ENCODE assay signal across 9 cellular contexts in genomic region chr18:76518073-76518472, GRCh38. TPM values are rescaled to one million over a fixed set of nuclear protein-coding genes. Genes with fewer than 3 reads are reported as not detected.
DNase-seq lines count a peak whose midpoint lies in the region; ATAC-seq and TF ChIP-seq lines count a peak whose summit lies in the region.
"Had no signal": no experiment of that assay in that cellular context is flagged by ENCODE, and none has a peak within 500 bp of the region (broad histone marks: within the 10 kb centered on the region; RNA-seq: fewer than 3 reads in every experiment).

No MANE protein-coding gene starts in this region.

- H3K27ac Mint-ChIP-seq in CD4-positive, alpha-beta memory T cell = peak overlapping the region in 1 of 7 donors; percentile 22
- no peak overlapping the region for H3K27ac Mint-ChIP-seq in chondrocyte (ENCODE audit: unreplicated experiment)
- no peak overlapping the region for H3K27ac Mint-ChIP-seq in natural killer cell treated with Interleukin-12 subunit alpha and Interleukin-12 subunit beta and Interleukin-15 and Interleukin-18, amount 100 ng/mL, for 72 hours

- H3K27me3 Mint-ChIP-seq in CD4-positive, alpha-beta memory T cell = peaks cover 28 to 33% of the 10 kb centered on the region in 2 donors
- peaks cover 5% of the 10 kb centered on the region for H3K27me3 Mint-ChIP-seq in chondrocyte (ENCODE audit: low read depth)
- H3K27me3 Mint-ChIP-seq in natural killer cell treated with Interleukin-12 subunit alpha and Interleukin-12 subunit beta and Interleukin-15 and Interleukin-18, amount 100 ng/mL, for 72 hours = peaks cover 10 to 39% of the 10 kb centered on the region in 2 donors

- no peaks in the 10 kb centered on the region for H3K9me3 ChIP-seq in CD4-positive, alpha-beta memory T cell (ENCODE audit: control insufficient read depth in 1 of 2, low read length in 2 of 2)
- H3K9me3 ChIP-seq in Karpas-422 (ENCODE audit: low read length) = no peaks in the 10 kb centered on the region
- H3K9me3 ChIP-seq: SJSA1 had no signal

- no peaks in the 10 kb centered on the region for H3K36me3 ChIP-seq in CD4-positive, alpha-beta memory T cell (ENCODE audit: insufficient read depth, low read length)
- no peaks in the 10 kb centered on the region for H3K36me3 ChIP-seq in Karpas-422 (ENCODE audit: insufficient read depth, low read length)
- H3K36me3 ChIP-seq: SJSA1 had no signal

- H3K79me2 ChIP-seq in Karpas-422 (ENCODE audit: low read length) = no peaks in the 10 kb centered on the region

- H2AFZ ChIP-seq in Karpas-422 (ENCODE audit: low read length) = peak overlapping the region; percentile 49; the same call in 1 of the 2 replicates

- H3K9me3 Mint-ChIP-seq in CD4-positive, alpha-beta memory T cell = no peaks in the 10 kb centered on the region
- H3K9me3 Mint-ChIP-seq in chondrocyte (ENCODE audit: low read depth) = no peaks in the 10 kb centered on the region
- H3K9me3 Mint-ChIP-seq in natural killer cell treated with Interleukin-12 subunit alpha and Interleukin-12 subunit beta and Interleukin-15 and Interleukin-18, amount 100 ng/mL, for 72 hours = no peaks in the 10 kb centered on the region

- no peak overlapping the region for H3K27ac ChIP-seq in CD4-positive, alpha-beta memory T cell (ENCODE audit: low read depth, low read length)
- H3K27ac ChIP-seq in Karpas-422 (ENCODE audit: low read length) = no peak overlapping the region
- H3K27ac ChIP-seq: SJSA1 had no signal

- peak overlapping the region in 7 of 8 donors; percentile 17 to 78 (median 61) for H3K4me3 Mint-ChIP-seq in CD4-positive, alpha-beta memory T cell
- peak overlapping the region; percentile 77 for H3K4me3 Mint-ChIP-seq in chondrocyte (ENCODE audit: unreplicated experiment)
- peak overlapping the region; percentile 78 for H3K4me3 Mint-ChIP-seq in natural killer cell treated with Interleukin-12 subunit alpha and Interleukin-12 subunit beta and Interleukin-15 and Interleukin-18, amount 100 ng/mL, for 72 hours

- no peak for DNase-seq in CD4-positive, alpha-beta memory T cell
- no peak for DNase-seq in Karpas-422
- DNase-seq in chondrocyte (ENCODE audit: low spot score) = no peak
- DNase-seq in natural killer cell treated with Interleukin-12 subunit alpha and Interleukin-12 subunit beta and Interleukin-15 and Interleukin-18, amount 100 ng/mL, for 72 hours (ENCODE audit: low spot score) = no peak
- no peak for DNase-seq in iPS-NIHi7 (ENCODE audit: extremely low spot score)
- no peak for DNase-seq in mesenteric fat pad (ENCODE audit: low spot score)
- DNase-seq in KG1 (lab: John Stamatoyannopoulos, UW) = no peak

- POLR2A ChIA-PET in CD4-positive, alpha-beta memory T cell (lab: Charles Lee; ENCODE audit: partially characterized antibody) = interaction anchor here (0.6 kb wide), 1 partner anchor 203 kb away, joined by 3 read pairs; no protein-coding TSS in a partner anchor

- no peaks in the 10 kb centered on the region for H3K36me3 Mint-ChIP-seq in CD4-positive, alpha-beta memory T cell
- H3K36me3 Mint-ChIP-seq in chondrocyte (ENCODE audit: low read depth) = no peaks in the 10 kb centered on the region
- no peaks in the 10 kb centered on the region for H3K36me3 Mint-ChIP-seq in natural killer cell treated with Interleukin-12 subunit alpha and Interleukin-12 subunit beta and Interleukin-15 and Interleukin-18, amount 100 ng/mL, for 72 hours

- no peak for ATAC-seq in natural killer cell treated with Interleukin-12 subunit alpha and Interleukin-12 subunit beta and Interleukin-15 and Interleukin-18, amount 100 ng/mL, for 72 hours
- no peak for ATAC-seq in GM19467 (IDR thresholded peaks at IDR 0.05; ENCODE audit: unreplicated experiment)

- H3K4me3 ChIP-seq in CD4-positive, alpha-beta memory T cell (ENCODE audit: low read length in 2 of 2) = no peak overlapping the region
- H3K4me3 ChIP-seq in Karpas-422 (ENCODE audit: low read length) = peak overlapping the region; percentile 49
- H3K4me3 ChIP-seq: SJSA1 had no signal

- H3K27me3 ChIP-seq in CD4-positive, alpha-beta memory T cell (ENCODE audit: insufficient read depth, low read length) = no peaks in the 10 kb centered on the region
- H3K27me3 ChIP-seq in Karpas-422 (ENCODE audit: low read length) = no peaks in the 10 kb centered on the region

- intact Hi-C loops in CD4-positive, alpha-beta memory T cell (cut with micrococcal nuclease) = no loop called here

- peaks cover 4% of the 10 kb centered on the region for H3K4me1 ChIP-seq in CD4-positive, alpha-beta memory T cell (ENCODE audit: insufficient read depth, low read length)
- H3K4me1 ChIP-seq in Karpas-422 (ENCODE audit: low read length) = peaks cover 16% of the 10 kb centered on the region
- H3K4me1 ChIP-seq: SJSA1 had no signal

- H3K9me2 ChIP-seq in Karpas-422 (replicated peaks; ENCODE audit: insufficient read depth, low read length) = no peaks in the 10 kb centered on the region

- CTCF ChIA-PET in CD4-positive, alpha-beta memory T cell (lab: Charles Lee; ENCODE audit: partially characterized antibody) = interaction anchor here (0.7 kb wide), 1 partner anchor 214 kb away, joined by 3 read pairs; no protein-coding TSS in a partner anchor

- H3K4me1 Mint-ChIP-seq in CD4-positive, alpha-beta memory T cell = peaks cover 5 to 21% (median 8%) of the 10 kb centered on the region in 4 donors
- H3K4me1 Mint-ChIP-seq in chondrocyte (ENCODE audit: low read depth) = peaks cover 9% of the 10 kb centered on the region
- H3K4me1 Mint-ChIP-seq in natural killer cell treated with Interleukin-12 subunit alpha and Interleukin-12 subunit beta and Interleukin-15 and Interleukin-18, amount 100 ng/mL, for 72 hours (ENCODE audit: low read depth in 2 of 2) = peaks cover 6 to 14% of the 10 kb centered on the region in 2 donors

- H3K9ac ChIP-seq in Karpas-422 (ENCODE audit: low read length) = peak overlapping the region; percentile 42

- TF ChIP-seq CTCF in chondrocyte (IDR thresholded peaks at IDR 0.05) = no peak

- H3K4me2 ChIP-seq in Karpas-422 (ENCODE audit: low read depth, low read length, poor library complexity, severe bottlenecking) = peak overlapping the region; percentile 56

- H4K20me1 ChIP-seq in Karpas-422 (ENCODE audit: insufficient read depth, low read depth, low read length) = no peaks in the 10 kb centered on the region

RNA-seq across cellular contexts. Expression of gene ZNF516, which starts 23.0 kb away (rescaled TPM):
- total RNA-seq in CD4-positive, alpha-beta memory T cell = 1 to 10 TPM; 7.7 to 9.9 TPM
- 1 to 10 TPM in 1 of 2 donors, under 1 TPM in 1; 0.25 to 2.2 TPM for polyA plus RNA-seq in CD4-positive, alpha-beta memory T cell
- 41.0 and 53.3 TPM in 2 replicates for total RNA-seq in Karpas-422 (2014; rRNA removed; shearing (Covaris generic); ENCODE audit: low replicate concordance)
- 26.1 to 31.8 TPM (median 27.7 TPM) in 3 replicates for total RNA-seq in chondrocyte
- 10 to 100 TPM; 10.8 to 21.1 TPM for total RNA-seq in natural killer cell treated with Interleukin-12 subunit alpha and Interleukin-12 subunit beta and Interleukin-15 and Interleukin-18, amount 100 ng/mL, for 72 hours
- total RNA-seq in mesenteric fat pad = 20.3 TPM
